Comparison of ENCODE assay signal across 15 cellular contexts in the genomic region with DNA sequence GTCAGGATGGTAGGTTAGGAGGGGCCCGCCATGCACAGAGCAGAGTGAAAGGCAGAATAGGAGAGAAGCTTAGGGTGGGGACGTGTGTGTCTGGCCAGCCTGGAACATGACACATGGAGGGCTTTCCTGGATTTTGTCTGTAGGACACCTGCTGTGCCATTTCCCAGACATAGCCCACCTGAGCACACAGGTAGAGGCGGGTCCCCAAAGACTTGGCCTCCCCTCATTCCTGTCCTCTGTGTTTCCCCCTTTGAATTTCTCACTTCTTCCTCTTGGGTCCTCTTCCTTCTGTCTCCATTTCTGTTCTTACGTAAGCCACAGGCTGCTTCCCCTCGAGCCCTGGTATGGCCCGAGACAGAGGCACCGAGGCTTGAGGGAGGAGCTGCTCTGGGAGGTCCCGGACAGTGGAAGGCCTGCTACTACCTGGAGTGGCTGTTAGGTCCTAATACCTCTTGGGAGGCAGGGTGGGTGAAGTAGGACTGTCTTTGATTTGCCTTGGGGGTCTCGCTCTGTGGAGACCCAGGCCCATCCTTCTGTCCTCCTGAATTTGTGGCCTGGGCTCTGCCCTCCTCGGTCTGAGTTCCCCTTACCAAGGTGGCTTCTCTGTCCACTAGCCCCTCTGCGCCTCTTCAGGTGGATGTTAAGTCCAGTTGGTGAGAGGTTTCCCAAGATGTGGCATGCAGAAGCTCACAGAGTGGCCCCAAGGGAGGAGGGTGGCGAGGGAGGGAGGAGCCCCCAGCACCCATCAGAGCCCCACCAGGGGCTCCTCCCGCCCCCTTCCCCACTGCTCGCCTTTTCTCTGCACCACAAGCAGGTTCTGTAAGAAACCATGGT. TPM values are rescaled to one million over a fixed set of nuclear protein-coding genes. Genes with fewer than 3 reads are reported as not detected.
A peak's percentile ranks its signal among the peaks of the same experiment; 100 is the strongest.
DNase-seq lines count a peak whose midpoint lies in the region; ATAC-seq and TF ChIP-seq lines count a peak whose summit lies in the region.
"Had no signal": no experiment of that assay in that cellular context is flagged by ENCODE, and none has a peak within 500 bp of the region (broad histone marks: within the 10 kb centered on the region; RNA-seq: fewer than 3 reads in every experiment).

No MANE protein-coding gene starts in this region.

- H3K4me1 ChIP-seq in OCI-LY3 (ENCODE audit: low read length) (peaks cover 76% of the 10 kb centered on the region), iPS-18a (ENCODE audit: control insufficient read depth, low read depth, low read length) (peaks cover 61% of the 10 kb centered on the region)

- no peaks in the 10 kb centered on the region for H3K9me3 ChIP-seq in OCI-LY3 (ENCODE audit: insufficient read depth, low read length)
- H3K9me3 ChIP-seq in iPS-18a (ENCODE audit: control insufficient read depth, low read depth, low read length), result no peaks in the 10 kb centered on the region

- H3K27ac ChIP-seq in HL-60 (replicated peaks), result peak overlapping the region; percentile 63
- peak overlapping the region; percentile 80 for H3K27ac ChIP-seq in OCI-LY3 (ENCODE audit: low read length)
- peak overlapping the region; percentile 94 for H3K27ac ChIP-seq in iPS-18a (ENCODE audit: low read length)

- no peak overlapping the region for H2AFZ ChIP-seq in OCI-LY3 (ENCODE audit: low read depth, low read length)

- intact Hi-C loops in sciatic nerve (cut with DNase I), result no loop called here

- peak overlapping the region; percentile 86 for H3K4me2 ChIP-seq in OCI-LY3 (ENCODE audit: low read length)

- H4K20me1 ChIP-seq in OCI-LY3 (ENCODE audit: insufficient read depth, low read length), result no peaks in the 10 kb centered on the region

- H3K27me3 ChIP-seq in HL-60 (ENCODE audit: insufficient read depth, poor library complexity, severe bottlenecking) (no peaks in the 10 kb centered on the region), OCI-LY3 (ENCODE audit: low read depth, low read length) (no peaks in the 10 kb centered on the region), iPS-18a (ENCODE audit: control insufficient read depth, insufficient read depth, low read length) (no peaks in the 10 kb centered on the region)

- H3K79me2 ChIP-seq in OCI-LY3 (ENCODE audit: low read length), result peaks cover 60% of the 10 kb centered on the region

- DNase-seq in HL-60 (ENCODE audit: low read depth in 1 of 2, low spot score in 1 of 2) (peak in 1 of 2 experiments; percentile 78), sciatic nerve (ENCODE audit: low spot score) (no peak), NCI-H345 (lab: John Stamatoyannopoulos, UW) (no peak), NCI-H345 treated with DMSO at 0.1 percent for 48 hours (lab: John Stamatoyannopoulos, UW; ENCODE audit: unreplicated experiment) (no peak)
- DNase-seq: cortex of kidney; GOT3; IMR-90; NCI-H2171 treated with DMSO at 0.1 percent for 48 hours; stimulated activated CD4-positive, alpha-beta T cell treated with anti-CD3 and anti-CD28 coated beads, Interleukin-4, amount 100 ng/mL, for 1 hour; stimulated activated naive CD8-positive, alpha-beta T cell treated with anti-CD3 and anti-CD28 coated beads, Interleukin-15, Interleukin-2, amounts not matched to agents 100 U/mL and 50 U/mL, for 24 hours had no signal

- peaks cover 5% of the 10 kb centered on the region for H3K36me3 ChIP-seq in OCI-LY3 (replicated peaks; ENCODE audit: low read depth, low read length)
- peaks cover 19% of the 10 kb centered on the region for H3K36me3 ChIP-seq in iPS-18a (ENCODE audit: control insufficient read depth, low read depth, low read length)

- peak overlapping the region; percentile 65 for H3K9ac ChIP-seq in OCI-LY3 (ENCODE audit: low read length)
- H3K9ac ChIP-seq in iPS-18a (ENCODE audit: low read length), result peak overlapping the region; percentile 78

- H3K4me3 ChIP-seq in HL-60 (replicated peaks; ENCODE audit: insufficient read depth, low read length), result no peak overlapping the region
- peak overlapping the region; percentile 61 for H3K4me3 ChIP-seq in OCI-LY3 (ENCODE audit: low read length)
- H3K4me3 ChIP-seq in iPS-18a (ENCODE audit: low read length), result peak overlapping the region; percentile 44

- ATAC-seq in sciatic nerve (peak; percentile 4), HG03097 (IDR thresholded peaks at IDR 0.05; ENCODE audit: low FRiP score, unreplicated experiment) (no peak)
- ATAC-seq: activated naive CD4-positive, alpha-beta T cell treated with anti-CD3 and anti-CD28 coated beads, Interleukin-2, amount 50 U/mL, for 72 hours; Panc1; stimulated activated naive CD8-positive, alpha-beta T cell treated with anti-CD3 and anti-CD28 coated beads, Interleukin-15, Interleukin-2, amounts not matched to agents 100 U/mL and 50 U/mL, for 24 hours had no signal

- TF ChIP-seq CTCF in HL-60 (IDR thresholded peaks at IDR 0.05; ENCODE audit: insufficient read depth, low read length), result no peak
- no peak for TF ChIP-seq CTCF in OCI-LY3 (IDR thresholded peaks at IDR 0.05; ENCODE audit: low read depth, low read length)

RNA-seq across cellular contexts. Expression of gene ZNF775, which starts 5.5 kb away (rescaled TPM):
- total RNA-seq in sciatic nerve, result 11.1 TPM

RNA-seq across cellular contexts. Expression of gene REPIN1, which starts 16.0 kb away (rescaled TPM):
- total RNA-seq in sciatic nerve, result 54.0 TPM

RNA-seq across cellular contexts. Expression of gene RARRES2, which starts 43.2 kb away (rescaled TPM):
- 261 TPM for total RNA-seq in sciatic nerve
- total RNA-seq: IMR-90 had no signal
